ENCODE assay signal across 13 cellular contexts in genomic region chr2:120470717-120471060, GRCh38.
DNase-seq lines count a peak whose midpoint lies in the region; ATAC-seq, FAIRE-seq and TF ChIP-seq lines count a peak whose summit lies in the region.
"Had no signal": no experiment of that assay in that cellular context is flagged by ENCODE, and none has a peak within 500 bp of the region (broad histone marks: within the 10 kb centered on the region; RNA-seq: fewer than 3 reads in every experiment).

No MANE protein-coding gene starts in this region.

- no peak for TF ChIP-seq RAD21 in HepG2 (CRISPR knock-in tag; IDR thresholded peaks at IDR 0.05)

- WGBS in HepG2 (ENCODE audit: low lambda C conversion rate): 59% methylated on average over 3 of the region's 3 CpGs
- WGBS in spleen, 5 donors: 81 to 94% (median 86%) methylated on average over 3 of the region's 3 CpGs

- no peak overlapping the region for H3K4me3 Mint-ChIP-seq in activated CD8-positive, alpha-beta memory T cell treated with anti-CD3 and anti-CD28 coated beads, Interleukin-2, amount 10 ng/mL, durations not matched to agents 7 days and 5 days

- peak overlapping the region; percentile 76 for H3K4me2 ChIP-seq in HepG2 (ENCODE audit: low read depth, low read length)

- H4K20me1 ChIP-seq in HepG2 (ENCODE audit: insufficient read depth, low read length): no peaks in the 10 kb centered on the region

- POLR2A ChIA-PET in HepG2 (lab: Yijun Ruan, JAX): interaction anchor here (0.9 to 1.8 kb wide), 6 partner anchors 11 to 86 kb away, joined by 3 to 24 read pairs (median 4); no protein-coding TSS in a partner anchor

- TF ChIP-seq EP300 in HepG2 (IDR thresholded peaks at IDR 0.05; ENCODE audit: low read depth in 2 of 2, low read length in 2 of 2): no peak
- no peak for TF ChIP-seq EP300 in HepG2 (CRISPR knock-in tag; IDR thresholded peaks at IDR 0.05; ENCODE audit: borderline replicate concordance)

- no peaks in the 10 kb centered on the region for H3K9me3 Mint-ChIP-seq in activated CD8-positive, alpha-beta memory T cell treated with anti-CD3 and anti-CD28 coated beads, Interleukin-2, amount 10 ng/mL, durations not matched to agents 7 days and 5 days (ENCODE audit: low read depth)

- intact Hi-C loops in HepG2 (cut with micrococcal nuclease; ENCODE audit: unreplicated experiment): loop anchor here (1.0 to 2.0 kb wide), 2 partner anchors 10 to 46 kb away; no protein-coding TSS in a partner anchor
- intact Hi-C loops in spleen (cut with DNase I; ENCODE audit: low total_unique reads): no loop called here

- TF ChIP-seq POLR2A in HepG2 (IDR thresholded peaks at IDR 0.05; ENCODE audit: insufficient read depth in 1 of 2, low read depth in 2 of 2, low read length in 2 of 2) (no peak), spleen (IDR thresholded peaks at IDR 0.05) (no peak), GM12891 (IDR thresholded peaks at IDR 0.05; ENCODE audit: low read depth, low read length) (no peak)

- H3K4me1 Mint-ChIP-seq in activated CD8-positive, alpha-beta memory T cell treated with anti-CD3 and anti-CD28 coated beads, Interleukin-2, amount 10 ng/mL, durations not matched to agents 7 days and 5 days: no peaks in the 10 kb centered on the region

- no peak for ATAC-seq in HepG2
- no peak for ATAC-seq in activated CD8-positive, alpha-beta memory T cell treated with anti-CD3 and anti-CD28 coated beads, Interleukin-2, amount 10 ng/mL, durations not matched to agents 7 days and 5 days

- FAIRE-seq in HepG2 (lab: Jason Lieb, UNC) (no peak), GM12891 (lab: Jason Lieb, UNC) (no peak)
- FAIRE-seq: GM18507, small intestine had no signal

- H3K4me3 ChIP-seq in HepG2 (replicated peaks in 1 of 3; ENCODE audit: insufficient read depth in 1 of 3, low read depth in 2 of 3, low read length in 3 of 3) (0 out of 6 replicates have a peak overlapping the region, but pooled peaks of 1 of the 3 experiments have one; percentile 6), spleen (no peak overlapping the region)

- no peak for TF ChIP-seq CTCF in C4-2B (conservative IDR thresholded peaks at IDR 0.05)
- TF ChIP-seq CTCF in HepG2 (CRISPR knock-in tag; IDR thresholded peaks at IDR 0.05): no peak
- TF ChIP-seq CTCF in spleen (IDR thresholded peaks at IDR 0.05 in 8 of 11, conservative IDR thresholded peaks at IDR 0.05 in 3 of 11): no peak

- CTCF ChIA-PET in HepG2 (lab: Yijun Ruan, JAX; ENCODE audit: low intra/inter-chr PET ratio, low total read pairs): no interaction called here
- CTCF ChIA-PET in activated CD8-positive, alpha-beta memory T cell treated with anti-CD3 and anti-CD28 coated beads, Interleukin-2, amount 10 ng/mL, durations not matched to agents 7 days and 5 days (lab: Charles Lee): no interaction called here

- H3K36me3 ChIP-seq in HepG2 (replicated peaks in 1 of 2; ENCODE audit: control insufficient read depth in 1 of 2, insufficient read depth in 2 of 2, low read length in 2 of 2) (no peaks in the 10 kb centered on the region), spleen (no peaks in the 10 kb centered on the region)

- H2AFZ ChIP-seq in HepG2 (ENCODE audit: low read length): no peak overlapping the region

- H3K4me1 ChIP-seq in HepG2 (ENCODE audit: insufficient read depth, low read length) (peaks cover 87% of the 10 kb centered on the region), spleen (peaks cover 0 to 19% (median 9%) of the 10 kb centered on the region in 6 donors)

- H3K27me3 ChIP-seq in HepG2 (ENCODE audit: control insufficient read depth in 1 of 2, insufficient read depth in 2 of 2, low read length in 2 of 2) (no peaks in the 10 kb centered on the region), spleen (replicated peaks in 1 of 7) (peaks cover 0 to 27% (median 0%) of the 10 kb centered on the region in 7 donors)

- H3K27ac ChIP-seq in C4-2B: peak overlapping the region; percentile 97
- peak overlapping the region; percentile 36 for H3K27ac ChIP-seq in caudate nucleus (ENCODE audit: low read depth, low read length)
- no peak overlapping the region for H3K27ac ChIP-seq in HepG2 (ENCODE audit: extremely low read length, insufficient read depth, low read length)
- H3K27ac ChIP-seq in spleen: peak overlapping the region in 4 of 8 donors; percentile 12 to 57 (median 41)

- no peak overlapping the region for H3K27ac Mint-ChIP-seq in activated CD8-positive, alpha-beta memory T cell treated with anti-CD3 and anti-CD28 coated beads, Interleukin-2, amount 10 ng/mL, durations not matched to agents 7 days and 5 days

- DNase-seq in caudate nucleus (lab: John Stamatoyannopoulos, UW) (no peak), HepG2 (ENCODE audit: low spot score) (no peak), spleen (peak; percentile 33), DMS114 treated with DMSO at 0.1 percent for 48 hours (lab: John Stamatoyannopoulos, UW; ENCODE audit: unreplicated experiment) (no peak), GM12891 (ENCODE audit: insufficient read length, low spot score) (no peak), T-helper 2 cell (no peak)
- DNase-seq in activated CD8-positive, alpha-beta memory T cell treated with anti-CD3 and anti-CD28 coated beads, Interleukin-2, amount 10 ng/mL, durations not matched to agents 7 days and 5 days: no peak
- DNase-seq: activated naive CD4-positive, alpha-beta T cell treated with anti-CD3 and anti-CD28 coated beads, Interleukin-2, amount 50 U/mL, for 16 hours; cortex of kidney; NCI-H1105; small intestine had no signal

- H3K79me2 ChIP-seq in HepG2 (ENCODE audit: insufficient read depth, low read length): no peaks in the 10 kb centered on the region

- peak overlapping the region; percentile 13 for H3K9ac ChIP-seq in HepG2 (ENCODE audit: insufficient read depth, low read depth, low read length)

- H3K27me3 Mint-ChIP-seq in activated CD8-positive, alpha-beta memory T cell treated with anti-CD3 and anti-CD28 coated beads, Interleukin-2, amount 10 ng/mL, durations not matched to agents 7 days and 5 days: no peaks in the 10 kb centered on the region

- H3K9me3 ChIP-seq in HepG2 (ENCODE audit: low read length): no peaks in the 10 kb centered on the region; the same call in 1 of the 2 replicates
- peaks cover 0 to 15% (median 8%) of the 10 kb centered on the region in 8 donors for H3K9me3 ChIP-seq in spleen

- BruUV-seq in HepG2 (replicated peaks; lab: Mats Ljungman, UMichigan): TSS peak; percentile 59

- no peaks in the 10 kb centered on the region for H3K36me3 Mint-ChIP-seq in activated CD8-positive, alpha-beta memory T cell treated with anti-CD3 and anti-CD28 coated beads, Interleukin-2, amount 10 ng/mL, durations not matched to agents 7 days and 5 days

- in situ Hi-C loops in HepG2 (cut with HindIII; ENCODE audit: extremely low pct_ligation_motif_present, low pct_unique_long_range_greater_than_20kb): no loop called here

TF ChIP-seq in HepG2, 621 proteins besides CTCF, POLR2A, EP300 and RAD21 (continues in another document):
- no peak for TF ChIP-seq FOXO4 (CRISPR knock-in tag; conservative IDR thresholded peaks at IDR 0.05)

TF ChIP-seq in GM12891, 5 proteins besides CTCF, POLR2A, EP300 and RAD21:
- TF ChIP-seq PAX5 (IDR thresholded peaks at IDR 0.05; ENCODE audit: insufficient read depth, low read length, severe bottlenecking) (no peak), SPI1 (IDR thresholded peaks at IDR 0.05; ENCODE audit: low read depth, low read length) (no peak), TAF1 (IDR thresholded peaks at IDR 0.05; ENCODE audit: low read depth, low read length) (no peak)
TF ChIP-seq in GM12891: peak in this region for 0.
